In genomic region chr17:50631195-50631907, GRCh38 we compare ENCODE assay signal across 18 cellular contexts. TPM values are rescaled to one million over a fixed set of nuclear protein-coding genes. Genes with fewer than 3 reads are reported as not detected.
DNase-seq lines count a peak whose midpoint lies in the region; ATAC-seq, FAIRE-seq and TF ChIP-seq lines count a peak whose summit lies in the region.
"Had no signal": no experiment of that assay in that cellular context is flagged by ENCODE, and none has a peak within 500 bp of the region (broad histone marks: within the 10 kb centered on the region; RNA-seq: fewer than 3 reads in every experiment).

No MANE protein-coding gene starts in this region.

- DNase-seq in right lobe of liver (peak in 2 of 3 donors; percentile 11 to 31), HepG2 (ENCODE audit: low spot score) (no peak), glutamatergic neuron (peak; percentile 35), transverse colon (no peak), germinal center (ENCODE audit: low spot score) (no peak), SKM-1 treated with dmso at 0.1 percent for 144 hours (lab: John Stamatoyannopoulos, UW; ENCODE audit: unreplicated experiment) (no peak), esophagus muscularis mucosa (ENCODE audit: extremely low spot score) (no peak)

- H3K27ac ChIP-seq in right lobe of liver (no peak overlapping the region), HepG2 (ENCODE audit: extremely low read length, insufficient read depth, low read length) (no peak overlapping the region), transverse colon (peak overlapping the region; percentile 49 to 77 (median 68)), esophagus muscularis mucosa (replicated peaks in 1 of 4) (no peak overlapping the region)
- H3K27ac ChIP-seq: coronary artery had no signal

- H3K9ac ChIP-seq in HepG2 (ENCODE audit: insufficient read depth, low read depth, low read length) = no peak overlapping the region

- no peaks in the 10 kb centered on the region for H4K20me1 ChIP-seq in HepG2 (ENCODE audit: insufficient read depth, low read length)

- 69% methylated on average over 6 of the region's 11 CpGs for WGBS in right lobe of liver (ENCODE audit: insufficient coverage, low coverage, low lambda C conversion rate, missing lambda C conversion rate)
- 32% methylated on average over 11 of the region's 11 CpGs for WGBS in HepG2 (ENCODE audit: low lambda C conversion rate)
- 50 to 84% methylated on average over 1 to 11 of the region's 11 CpGs for WGBS in transverse colon (ENCODE audit: low coverage in 1 of 2), 2 donors
- WGBS in esophagus muscularis mucosa = 64% methylated on average over 10 of the region's 11 CpGs

- no peak for TF ChIP-seq EP300 in HepG2 (IDR thresholded peaks at IDR 0.05; ENCODE audit: low read depth in 2 of 2, low read length in 2 of 2)
- no peak for TF ChIP-seq EP300 in HepG2 (CRISPR knock-in tag; IDR thresholded peaks at IDR 0.05; ENCODE audit: borderline replicate concordance)
- no peak for TF ChIP-seq EP300 in transverse colon (IDR thresholded peaks at IDR 0.05; ENCODE audit: low read depth)
- TF ChIP-seq EP300 in esophagus muscularis mucosa (IDR thresholded peaks at IDR 0.05) = no peak

- no peak for TF ChIP-seq POLR2A in right lobe of liver (IDR thresholded peaks at IDR 0.05)
- TF ChIP-seq POLR2A in HepG2 (IDR thresholded peaks at IDR 0.05; ENCODE audit: insufficient read depth in 1 of 2, low read depth in 2 of 2, low read length in 2 of 2) = no peak
- no peak for TF ChIP-seq POLR2A in transverse colon (IDR thresholded peaks at IDR 0.05)
- no peak for TF ChIP-seq POLR2A in esophagus muscularis mucosa (IDR thresholded peaks at IDR 0.05; ENCODE audit: low read depth)

- H3K4me1 ChIP-seq in right lobe of liver = peaks cover 0 to 21% (median 7%) of the 10 kb centered on the region in 4 donors
- H3K4me1 ChIP-seq in HepG2 (ENCODE audit: insufficient read depth, low read length) = peaks cover 90% of the 10 kb centered on the region
- H3K4me1 ChIP-seq in transverse colon = peaks cover 5 to 62% (median 46%) of the 10 kb centered on the region in 4 donors
- peaks cover 9 to 19% (median 19%) of the 10 kb centered on the region in 4 donors for H3K4me1 ChIP-seq in esophagus muscularis mucosa

- POLR2A ChIA-PET in HepG2 (lab: Yijun Ruan, JAX) = interaction anchor here (1.1 to 19.8 kb wide), 5 partner anchors 8 to 74 kb away, joined by 3 to 839 read pairs (median 5); no protein-coding TSS in a partner anchor

- peaks cover 24% of the 10 kb centered on the region for H3K27me3 Mint-ChIP-seq in glutamatergic neuron (ENCODE audit: unreplicated experiment)

- H3K4me3 ChIP-seq in right lobe of liver = no peak overlapping the region
- no peak overlapping the region for H3K4me3 ChIP-seq in HepG2 (replicated peaks in 1 of 3; ENCODE audit: insufficient read depth in 1 of 3, low read depth in 2 of 3, low read length in 3 of 3)
- no peak overlapping the region for H3K4me3 ChIP-seq in transverse colon
- no peak overlapping the region for H3K4me3 ChIP-seq in esophagus muscularis mucosa
- H3K4me3 ChIP-seq: coronary artery had no signal

- BruUV-seq in HepG2 (replicated peaks; lab: Mats Ljungman, UMichigan) = no TSS peak

- H3K27me3 ChIP-seq in right lobe of liver (no peaks in the 10 kb centered on the region), HepG2 (ENCODE audit: control insufficient read depth in 1 of 2, insufficient read depth in 2 of 2, low read length in 2 of 2) (peaks cover 0 to 19% of the 10 kb centered on the region in 2 experiments; a peak in 2 of 5 replicates), transverse colon (peaks cover 20% of the 10 kb centered on the region), esophagus muscularis mucosa (peaks cover 7 to 84% (median 22%) of the 10 kb centered on the region in 4 donors)

- H3K36me3 Mint-ChIP-seq in glutamatergic neuron (ENCODE audit: unreplicated experiment) = no peaks in the 10 kb centered on the region
- H3K36me3 Mint-ChIP-seq: activated naive CD8-positive, alpha-beta T cell; CD8-positive, alpha-beta T cell had no signal

- intact Hi-C loops in right lobe of liver (cut with DNase I) (no loop called here), HepG2 (cut with micrococcal nuclease; ENCODE audit: unreplicated experiment) (no loop called here), transverse colon (cut with DNase I; ENCODE audit: low total_unique reads) (no loop called here), esophagus muscularis mucosa (cut with DNase I) (loop anchor here (2.0 to 5.0 kb wide), 3 partner anchors 51 to 149 kb away; no protein-coding TSS in a partner anchor)

- FAIRE-seq in HepG2 (lab: Jason Lieb, UNC) = no peak
- FAIRE-seq: frontal cortex had no signal

- no peak overlapping the region for H3K4me3 Mint-ChIP-seq in glutamatergic neuron (ENCODE audit: unreplicated experiment)
- H3K4me3 Mint-ChIP-seq: activated B cell treated with CpG ODN at 0.5 μM for 24 hours; activated CD8-positive, alpha-beta T cell treated with anti-CD3 and anti-CD28 coated beads for 36 hours; activated naive CD8-positive, alpha-beta T cell; activated T-cell treated with anti-CD3 and anti-CD28 coated beads, Interleukin-2, amount 50 U/mL, for 24 hours; CD8-positive, alpha-beta T cell; stimulated activated naive CD8-positive, alpha-beta T cell treated with anti-CD3 and anti-CD28 coated beads, Interleukin-15, amount 100 ng/mL, for 72 hours had no signal

- no peak for TF ChIP-seq RAD21 in HepG2 (CRISPR knock-in tag; IDR thresholded peaks at IDR 0.05)

- H3K9me3 Mint-ChIP-seq in glutamatergic neuron (ENCODE audit: unreplicated experiment) = peaks cover 4% of the 10 kb centered on the region
- H3K9me3 Mint-ChIP-seq: activated B cell treated with CpG ODN at 0.5 μM for 24 hours; activated CD8-positive, alpha-beta T cell treated with anti-CD3 and anti-CD28 coated beads for 36 hours; activated T-cell treated with anti-CD3 and anti-CD28 coated beads, Interleukin-2, amount 50 U/mL, for 24 hours; CD8-positive, alpha-beta T cell; H9; stimulated activated naive CD8-positive, alpha-beta T cell treated with anti-CD3 and anti-CD28 coated beads, Interleukin-15, amount 100 ng/mL, for 72 hours had no signal

- ATAC-seq in right lobe of liver (no peak), HepG2 (no peak), SK-N-SH treated with all-trans-retinoic acid at 6 μM for 48 hours (no peak)

- H3K9me3 ChIP-seq in right lobe of liver (no peaks in the 10 kb centered on the region), HepG2 (ENCODE audit: low read length) (no peaks in the 10 kb centered on the region), transverse colon (no peaks in the 10 kb centered on the region), esophagus muscularis mucosa (no peaks in the 10 kb centered on the region)

- no peak overlapping the region for H3K27ac Mint-ChIP-seq in glutamatergic neuron (ENCODE audit: unreplicated experiment)
- H3K27ac Mint-ChIP-seq: activated B cell treated with CpG ODN at 0.5 μM for 24 hours; activated CD8-positive, alpha-beta T cell treated with anti-CD3 and anti-CD28 coated beads for 36 hours; activated naive CD8-positive, alpha-beta T cell; activated T-cell treated with anti-CD3 and anti-CD28 coated beads, Interleukin-2, amount 50 U/mL, for 24 hours; CD8-positive, alpha-beta T cell; H9; stimulated activated naive CD8-positive, alpha-beta T cell treated with anti-CD3 and anti-CD28 coated beads, Interleukin-15, amount 100 ng/mL, for 72 hours had no signal

- no peaks in the 10 kb centered on the region for H3K36me3 ChIP-seq in right lobe of liver
- no peaks in the 10 kb centered on the region for H3K36me3 ChIP-seq in HepG2 (replicated peaks in 1 of 2; ENCODE audit: control insufficient read depth in 1 of 2, insufficient read depth in 2 of 2, low read length in 2 of 2)
- H3K36me3 ChIP-seq in transverse colon = no peaks in the 10 kb centered on the region
- H3K36me3 ChIP-seq in esophagus muscularis mucosa = no peaks in the 10 kb centered on the region

- TF ChIP-seq CTCF in right lobe of liver (IDR thresholded peaks at IDR 0.05) (no peak), HepG2 (CRISPR knock-in tag; IDR thresholded peaks at IDR 0.05) (no peak), glutamatergic neuron (IDR thresholded peaks at IDR 0.05; ENCODE audit: partially characterized antibody, unreplicated experiment) (no peak), transverse colon (IDR thresholded peaks at IDR 0.05) (no peak), esophagus muscularis mucosa (IDR thresholded peaks at IDR 0.05) (no peak)

- H3K4me2 ChIP-seq in HepG2 (ENCODE audit: low read depth, low read length) = no peak overlapping the region

- H2AFZ ChIP-seq in HepG2 (ENCODE audit: low read length) = no peak overlapping the region

- peaks cover 14% of the 10 kb centered on the region for H3K4me1 Mint-ChIP-seq in glutamatergic neuron (ENCODE audit: low read depth, unreplicated experiment)

- in situ Hi-C loops in HepG2 (cut with HindIII; ENCODE audit: extremely low pct_ligation_motif_present, low pct_unique_long_range_greater_than_20kb) = no loop called here
- in situ Hi-C loops in transverse colon (cut with MboI; ENCODE audit: low pct_ligation_motif_present in 1 of 4, low pct_unique_long_range_greater_than_20kb in 1 of 4, low sequenced_read_pairs in 3 of 4) = loop anchor here in 2 of 4 donors (10.0 kb wide), 2 partner anchors 63 to 77 kb away; no protein-coding TSS in a partner anchor

- H3K79me2 ChIP-seq in HepG2 (ENCODE audit: insufficient read depth, low read length) = peaks cover 3% of the 10 kb centered on the region

- CTCF ChIA-PET in HepG2 (lab: Yijun Ruan, JAX; ENCODE audit: low intra/inter-chr PET ratio, low total read pairs) = interaction anchor here (0.8 to 3.6 kb wide), 5 partner anchors 50 to 84 kb away, joined by 3 to 67 read pairs (median 9); partner anchors contain the start of gene SPATA20

RNA-seq across cellular contexts. Expression of gene ABCC3, which starts 3.3 kb away (rescaled TPM):
- total RNA-seq in right lobe of liver (100 to 1,000 TPM; 146 to 286 (median 178) TPM), HepG2 (2016; rRNA removed; fragmentation: Illumina TruSeq; extraction: Trizol) (18.0 and 25.2 TPM in 2 replicates), glutamatergic neuron (ENCODE audit: unreplicated experiment) (not detected), transverse colon (100 to 1,000 TPM; 297 to 655 (median 533) TPM), esophagus muscularis mucosa (1 to 10 TPM in 3 of 4 donors, under 1 TPM in 1; 0.50 to 2.9 (median 1.9) TPM)
- 13.3 and 13.8 TPM in 2 replicates for total RNA-seq in HepG2 (2016; cell fraction: cytosol; rRNA removed; fragmentation: Illumina TruSeq; extraction: Trizol; ENCODE audit: low read depth)
- total RNA-seq in HepG2 (2016; cell fraction: insoluble cytoplasmic fraction; rRNA removed; fragmentation: Illumina TruSeq; extraction: Trizol) = 14.4 and 28.1 TPM in 2 replicates
- 23.1 and 25.2 TPM in 2 replicates for total RNA-seq in HepG2 (2016; cell fraction: membrane; rRNA removed; fragmentation: Illumina TruSeq; extraction: Trizol)
- 38.6 and 38.7 TPM in 2 replicates for total RNA-seq in HepG2 (2016; cell fraction: nucleus; rRNA removed; fragmentation: Illumina TruSeq; extraction: Trizol)
- 50.5 and 50.7 TPM in 2 replicates for polyA plus RNA-seq in HepG2 (2011; rRNA removed)
- polyA plus RNA-seq in HepG2 (2011; cell fraction: cytosol; rRNA removed) = 19.0 and 24.0 TPM in 2 replicates
- polyA plus RNA-seq in HepG2 (2011; cell fraction: nucleus; rRNA removed) = 331 and 391 TPM in 2 replicates
- polyA plus RNA-seq in HepG2 (2012) = 15.7 and 38.4 TPM in 2 replicates
- polyA plus RNA-seq in HepG2 (2016; cell fraction: cytosol; fragmentation: Illumina TruSeq; extraction: Trizol; ENCODE audit: low read depth) = 15.1 and 15.9 TPM in 2 replicates
- 17.3 and 21.5 TPM in 2 replicates for polyA plus RNA-seq in HepG2 (2016; cell fraction: insoluble cytoplasmic fraction; fragmentation: Illumina TruSeq; extraction: Trizol; ENCODE audit: low read depth)
- 23.7 and 24.5 TPM in 2 replicates for polyA plus RNA-seq in HepG2 (2016; cell fraction: membrane; fragmentation: Illumina TruSeq; extraction: Trizol; ENCODE audit: low read depth)
- 84.3 and 87.4 TPM in 2 replicates for polyA plus RNA-seq in HepG2 (2016; cell fraction: nucleus; fragmentation: Illumina TruSeq; extraction: Trizol; ENCODE audit: insufficient read depth, low read depth)
- 73.4 and 78.1 TPM in 2 replicates for polyA minus RNA-seq in HepG2 (2011; rRNA and poly(A)+ RNA removed; ENCODE audit: low replicate concordance)
- 10.9 and 17.8 TPM in 2 replicates for polyA minus RNA-seq in HepG2 (2011; cell fraction: cytosol; rRNA and poly(A)+ RNA removed)
- polyA minus RNA-seq in HepG2 (2011; cell fraction: nucleus; rRNA and poly(A)+ RNA removed) = 61.9 and 63.1 TPM in 2 replicates
- total RNA-seq: activated CD8-positive, alpha-beta T cell treated with anti-CD3 and anti-CD28 coated beads for 36 hours; CD8-positive, alpha-beta T cell; frontal cortex; T-helper 1 cell treated with Interleukin-12 subunit alpha and Interleukin-12 subunit beta and Interleukin-4 antibody, amounts not matched to agents 30 ng/mL and 1 ng/mL, for 36 hours had no signal

Comparison
In these comparisons a context has a peak if more than half of its experiments do, and no peak if none do; other contexts are left out.
1. DNase-seq: peak in right lobe of liver (2 of 3) and glutamatergic neuron (single experiment); none in HepG2 (single experiment), transverse colon (single experiment), germinal center (single experiment), SKM-1 treated with dmso at 0.1 percent for 144 hours (single experiment) and esophagus muscularis mucosa (single experiment).
2. H3K27ac ChIP-seq: peak in transverse colon (4 of 4); none in right lobe of liver (0 of 3), HepG2 (single experiment) and esophagus muscularis mucosa (0 of 4).